Comparison of ENCODE assay signal across 9 cellular contexts in genomic region chr11:57762235-57762866, GRCh38. TPM values are rescaled to one million over a fixed set of nuclear protein-coding genes. Genes with fewer than 3 reads are reported as not detected.
DNase-seq lines count a peak whose midpoint lies in the region; ATAC-seq and TF ChIP-seq lines count a peak whose summit lies in the region.
"Had no signal": no experiment of that assay in that cellular context is flagged by ENCODE, and none has a peak within 500 bp of the region (broad histone marks: within the 10 kb centered on the region; RNA-seq: fewer than 3 reads in every experiment).

No MANE protein-coding gene starts in this region.

- CTCF ChIA-PET in activated CD4-positive, alpha-beta memory T cell treated with anti-CD3 and anti-CD28 coated beads for 36 hours (lab: Charles Lee) = no interaction called here

- intact Hi-C loops in psoas muscle (cut with DNase I) = loop anchor here (1.0 to 5.0 kb wide), 3 partner anchors 16 to 40 kb away; no protein-coding TSS in a partner anchor
- intact Hi-C loops in activated CD4-positive, alpha-beta memory T cell treated with anti-CD3 and anti-CD28 coated beads for 36 hours (cut with micrococcal nuclease) = no loop called here

- 0 to 2% (median 1%) methylated on average over 9 of the region's 9 CpGs for WGBS in psoas muscle, 3 donors

- H3K4me1 ChIP-seq in SJCRH30 (peaks cover 16% of the 10 kb centered on the region), psoas muscle (peaks cover 34% of the 10 kb centered on the region)

- H3K9me3 ChIP-seq in SJCRH30 (replicated peaks) (no peaks in the 10 kb centered on the region), psoas muscle (no peaks in the 10 kb centered on the region)

- ATAC-seq in psoas muscle = peak in 3 of 4 donors; percentile 46 to 69 (median 60)
- no peak for ATAC-seq in omental fat pad (ENCODE audit: low FRiP score)
- no peak for ATAC-seq in HG03280 (IDR thresholded peaks at IDR 0.05; ENCODE audit: unreplicated experiment)

- TF ChIP-seq CTCF in fibroblast of villous mesenchyme (IDR thresholded peaks at IDR 0.05; ENCODE audit: insufficient read depth, low read depth, low read length) = no peak
- TF ChIP-seq CTCF in psoas muscle (IDR thresholded peaks at IDR 0.05) = no peak
- no peak for TF ChIP-seq CTCF in omental fat pad (IDR thresholded peaks at IDR 0.05)

- peaks cover 7% of the 10 kb centered on the region for H3K4me1 Mint-ChIP-seq in activated CD4-positive, alpha-beta memory T cell treated with anti-CD3 and anti-CD28 coated beads for 36 hours (ENCODE audit: low read depth)

- no peaks in the 10 kb centered on the region for H3K27me3 Mint-ChIP-seq in activated CD4-positive, alpha-beta memory T cell treated with anti-CD3 and anti-CD28 coated beads for 36 hours

- no peak overlapping the region for H3K4me3 Mint-ChIP-seq in activated CD4-positive, alpha-beta memory T cell treated with anti-CD3 and anti-CD28 coated beads for 36 hours

- DNase-seq in SJCRH30 (peak; percentile 27 to 39), fibroblast of villous mesenchyme (ENCODE audit: low read depth) (no peak), psoas muscle (no peak), omental fat pad (ENCODE audit: low spot score) (no peak), NCI-H1417 treated with DMSO at 0.1 percent for 48 hours (lab: John Stamatoyannopoulos, UW) (no peak)
- DNase-seq in activated CD4-positive, alpha-beta memory T cell treated with anti-CD3 and anti-CD28 coated beads for 36 hours = no peak

- H3K36me3 Mint-ChIP-seq in activated CD4-positive, alpha-beta memory T cell treated with anti-CD3 and anti-CD28 coated beads for 36 hours = no peaks in the 10 kb centered on the region

- H3K27ac Mint-ChIP-seq in activated CD4-positive, alpha-beta memory T cell treated with anti-CD3 and anti-CD28 coated beads for 36 hours = no peak overlapping the region

- peak overlapping the region; percentile 100 for H3K4me3 ChIP-seq in GM08714 (ENCODE audit: low read length)
- H3K4me3 ChIP-seq in SJCRH30 = peak overlapping the region; percentile 81
- peak overlapping the region; percentile 82 for H3K4me3 ChIP-seq in fibroblast of villous mesenchyme (ENCODE audit: low read depth, low read length)
- peak overlapping the region; percentile 83 for H3K4me3 ChIP-seq in psoas muscle

- no peaks in the 10 kb centered on the region; the same call in 1 of the 2 replicates for H3K36me3 ChIP-seq in SJCRH30
- H3K36me3 ChIP-seq in psoas muscle (ENCODE audit: insufficient read depth in 1 of 2, low read depth in 1 of 2) = no peaks in the 10 kb centered on the region

- H3K27me3 ChIP-seq in SJCRH30 (no peaks in the 10 kb centered on the region), psoas muscle (ENCODE audit: insufficient read depth in 3 of 3, low read length in 2 of 3) (no peaks in the 10 kb centered on the region)

- H3K9me3 Mint-ChIP-seq in activated CD4-positive, alpha-beta memory T cell treated with anti-CD3 and anti-CD28 coated beads for 36 hours = no peaks in the 10 kb centered on the region

- POLR2A ChIA-PET in activated CD4-positive, alpha-beta memory T cell treated with anti-CD3 and anti-CD28 coated beads for 36 hours (lab: Charles Lee) = no interaction called here

- H3K27ac ChIP-seq in SJCRH30 = peak overlapping the region; percentile 74
- peak overlapping the region; percentile 93 for H3K27ac ChIP-seq in psoas muscle

RNA-seq across cellular contexts. Expression of gene CTNND1, which starts 0.7 kb away (rescaled TPM):
- 94.9 and 95.9 TPM in 2 replicates for total RNA-seq in SJCRH30 (2014; rRNA removed; shearing (Covaris generic))
- total RNA-seq in fibroblast of villous mesenchyme = 153 and 199 TPM in 2 replicates
- total RNA-seq in psoas muscle = 10 to 100 TPM; 26.1 to 35.2 (median 30.1) TPM
- polyA plus RNA-seq in psoas muscle = 10 to 100 TPM in 2 of 3 donors, 1 to 10 TPM in 1; 9.4 to 13.8 (median 13.7) TPM
- 100 to 1,000 TPM in 2 of 4 donors, 10 to 100 TPM in 2; 85.5 to 174 (median 105) TPM for total RNA-seq in omental fat pad
- total RNA-seq in activated CD4-positive, alpha-beta memory T cell treated with anti-CD3 and anti-CD28 coated beads for 36 hours = 1 to 10 TPM; 3.5 to 4.4 TPM

RNA-seq across cellular contexts. Expression of gene BTBD18, which starts 10.7 kb away (rescaled TPM):
- 0.02 TPM in 1 of 2 replicates, not detected in the other for total RNA-seq in SJCRH30 (2014; rRNA removed; shearing (Covaris generic))
- total RNA-seq in fibroblast of villous mesenchyme = not detected in 2 replicates
- total RNA-seq in psoas muscle = not detected
- polyA plus RNA-seq in psoas muscle = under 1 TPM in 1 of 3 donors, not detected in 2; 0.03 TPM
- total RNA-seq in omental fat pad = not detected
- total RNA-seq in activated CD4-positive, alpha-beta memory T cell treated with anti-CD3 and anti-CD28 coated beads for 36 hours = not detected
- total RNA-seq: HT1080 had no signal

RNA-seq across cellular contexts. Expression of gene SELENOH, which starts 21.1 kb away (rescaled TPM):
- 116 and 133 TPM in 2 replicates for total RNA-seq in SJCRH30 (2014; rRNA removed; shearing (Covaris generic))
- total RNA-seq in fibroblast of villous mesenchyme (66.9 and 68.9 TPM in 2 replicates), psoas muscle (100 to 1,000 TPM in 1 of 4 donors, 10 to 100 TPM in 3; 67.0 to 109 (median 88.0) TPM), omental fat pad (100 to 1,000 TPM; 101 to 123 (median 113) TPM)
- polyA plus RNA-seq in psoas muscle = 100 to 1,000 TPM in 1 of 3 donors, 10 to 100 TPM in 2; 79.0 to 120 (median 81.9) TPM
- total RNA-seq in activated CD4-positive, alpha-beta memory T cell treated with anti-CD3 and anti-CD28 coated beads for 36 hours = 100 to 1,000 TPM; 235 to 252 TPM

RNA-seq across cellular contexts. Expression of gene TMX2, which starts 50.0 kb away (rescaled TPM):
- 125 and 132 TPM in 2 replicates for total RNA-seq in SJCRH30 (2014; rRNA removed; shearing (Covaris generic))
- total RNA-seq in fibroblast of villous mesenchyme (62.8 and 79.9 TPM in 2 replicates), psoas muscle (10 to 100 TPM; 31.5 to 69.7 (median 51.1) TPM), omental fat pad (10 to 100 TPM; 49.0 to 73.9 (median 68.8) TPM)
- 100 to 1,000 TPM in 2 of 3 donors, 10 to 100 TPM in 1; 55.4 to 192 (median 110) TPM for polyA plus RNA-seq in psoas muscle
- total RNA-seq in activated CD4-positive, alpha-beta memory T cell treated with anti-CD3 and anti-CD28 coated beads for 36 hours = 10 to 100 TPM; 54.9 to 57.2 TPM

RNA-seq across cellular contexts. Expression of gene MED19, which starts 50.3 kb away (rescaled TPM):
- 28.1 and 28.6 TPM in 2 replicates for total RNA-seq in SJCRH30 (2014; rRNA removed; shearing (Covaris generic))
- total RNA-seq in fibroblast of villous mesenchyme (11.2 and 14.2 TPM in 2 replicates), psoas muscle (10 to 100 TPM in 1 of 4 donors, 1 to 10 TPM in 3; 6.7 to 10.3 (median 7.4) TPM), omental fat pad (10 to 100 TPM; 10.7 to 14.4 (median 12.2) TPM)
- polyA plus RNA-seq in psoas muscle = 10 to 100 TPM in 2 of 3 donors, 1 to 10 TPM in 1; 9.4 to 19.7 (median 13.9) TPM
- total RNA-seq in activated CD4-positive, alpha-beta memory T cell treated with anti-CD3 and anti-CD28 coated beads for 36 hours = 10 to 100 TPM; 12.9 to 14.1 TPM

Comparison
In these comparisons a context has a peak if more than half of its experiments do, and no peak if none do; other contexts are left out.
1. DNase-seq: peak in SJCRH30 (2 of 2); none in fibroblast of villous mesenchyme (single experiment), psoas muscle (0 of 2), omental fat pad (single experiment), NCI-H1417 treated with DMSO at 0.1 percent for 48 hours (single experiment) and activated CD4-positive, alpha-beta memory T cell treated with anti-CD3 and anti-CD28 coated beads for 36 hours (single experiment).
2. ATAC-seq: peak in psoas muscle (3 of 4); none in omental fat pad (single experiment) and HG03280 (single experiment).
3. RNA of gene CTNND1, which starts 0.7 kb away (total RNA-seq): 153 to 199 TPM in fibroblast of villous mesenchyme, 85.5 to 174 TPM in omental fat pad, 94.9 to 95.9 TPM in SJCRH30 and 26.1 to 35.2 TPM in psoas muscle; 3.5 to 4.4 TPM in activated CD4-positive, alpha-beta memory T cell treated with anti-CD3 and anti-CD28 coated beads for 36 hours; every median in the first group is over 4 times any median in the second.
4. Peak in every context shown above with its lines, with median percentiles within 50 percentile points of each other: H3K4me3 ChIP-seq.